9 cellular contexts compared by ENCODE assay signal in the genomic region with DNA sequence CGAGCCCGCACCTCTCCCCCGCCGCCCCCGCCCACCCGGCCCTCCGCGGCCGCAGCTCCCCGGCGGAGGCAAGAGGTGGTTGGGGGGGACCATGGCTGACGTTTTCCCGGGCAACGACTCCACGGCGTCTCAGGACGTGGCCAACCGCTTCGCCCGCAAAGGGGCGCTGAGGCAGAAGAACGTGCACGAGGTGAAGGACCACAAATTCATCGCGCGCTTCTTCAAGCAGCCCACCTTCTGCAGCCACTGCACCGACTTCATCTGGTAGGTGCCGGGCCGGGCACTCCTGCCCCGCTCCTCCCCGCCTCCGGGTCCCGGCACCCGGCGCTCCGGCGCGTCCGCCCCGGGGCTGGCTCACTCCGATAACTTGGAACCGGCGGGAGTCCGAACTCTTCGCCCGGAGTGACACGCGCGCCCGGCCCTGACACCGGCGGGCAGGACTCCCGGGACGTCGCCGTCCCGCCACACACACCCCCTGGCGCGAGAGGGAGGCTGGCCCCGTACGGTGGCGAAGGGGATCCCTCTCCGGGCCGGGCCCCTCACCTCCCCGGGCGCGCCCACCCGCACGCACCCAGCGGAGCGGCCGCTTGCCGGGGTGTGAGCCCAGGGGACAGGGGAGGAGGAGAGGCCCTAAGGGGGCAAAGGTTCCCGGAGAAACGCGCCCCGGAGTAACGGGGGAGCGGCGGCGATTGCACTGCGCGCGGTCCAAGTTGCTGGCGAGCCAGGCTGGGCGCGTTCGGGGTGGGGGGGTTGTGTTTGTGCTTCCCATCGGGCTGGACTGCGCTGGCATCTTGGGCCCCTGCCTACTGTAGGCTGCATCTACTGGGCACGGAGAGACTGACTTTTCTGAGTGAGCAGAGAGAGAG. TPM values are rescaled to one million over a fixed set of nuclear protein-coding genes. Genes with fewer than 3 reads are reported as not detected.
A peak's percentile ranks its signal among the peaks of the same experiment; 100 is the strongest.
DNase-seq lines count a peak whose midpoint lies in the region; ATAC-seq, FAIRE-seq and TF ChIP-seq lines count a peak whose summit lies in the region.
"Had no signal": no experiment of that assay in that cellular context is flagged by ENCODE, and none has a peak within 500 bp of the region (broad histone marks: within the 10 kb centered on the region; RNA-seq: fewer than 3 reads in every experiment).

No MANE protein-coding gene starts in this region.

- POLR2A ChIA-PET in endothelial cell of umbilical vein (lab: Charles Lee), result no interaction called here

- H4K20me1 ChIP-seq in endothelial cell of umbilical vein (replicated peaks; ENCODE audit: control insufficient read depth, extremely low read depth, insufficient read depth, low read length), result no peaks in the 10 kb centered on the region

- peak overlapping the region; percentile 43 for H2AFZ ChIP-seq in endothelial cell of umbilical vein (ENCODE audit: low read depth, low read length)

- peaks cover 26% of the 10 kb centered on the region for H3K4me1 ChIP-seq in endothelial cell of umbilical vein (ENCODE audit: control insufficient read depth, extremely low read depth, insufficient read depth, low read length)

- peaks cover 33% of the 10 kb centered on the region for H3K79me2 ChIP-seq in endothelial cell of umbilical vein (ENCODE audit: control insufficient read depth, insufficient read depth, low read length)

- no peaks in the 10 kb centered on the region for H3K36me3 ChIP-seq in endothelial cell of umbilical vein (ENCODE audit: control insufficient read depth in 2 of 2, extremely low read depth in 1 of 2, insufficient read depth in 2 of 2, low read length in 2 of 2)

- peak; percentile 34 for DNase-seq in GDM1 (lab: John Stamatoyannopoulos, UW)
- DNase-seq in HFF-Myc (ENCODE audit: extremely low read depth, low read depth), result no peak
- peak; percentile 22 for DNase-seq in NCI-H2171 treated with DMSO at 0.1 percent for 48 hours (lab: John Stamatoyannopoulos, UW)
- DNase-seq in activated CD8-positive, alpha-beta memory T cell treated with anti-CD3 and anti-CD28 coated beads, Interleukin-2, amount 50 U/mL, for 4 hours, result peak; percentile 49
- DNase-seq in endothelial cell of umbilical vein (ENCODE audit: low read depth, low spot score), result peak; percentile 64
- peak; percentile 90 for DNase-seq in mesenteric fat pad (ENCODE audit: low spot score)
- peak; percentile 6 to 17 for DNase-seq in stimulated activated CD8-positive, alpha-beta memory T cell treated with anti-CD3 and anti-CD28 coated beads, Interleukin-4, amount 100 ng/mL, for 1 hour (ENCODE audit: low read depth in 2 of 2, low spot score in 1 of 2)

- TSS peak; percentile 14 for BruUV-seq in endothelial cell of umbilical vein (replicated peaks; lab: Mats Ljungman, UMichigan)

- dilution Hi-C loops in endothelial cell of umbilical vein (cut with MboI; ENCODE audit: extremely low pct_ligation_motif_present, low sequenced_read_pairs), result no loop called here

- H3K4me3 ChIP-seq in HFF-Myc (replicated peaks; ENCODE audit: low read depth, low read length) (peak overlapping the region; percentile 77), endothelial cell of umbilical vein (replicated peaks in 1 of 3; ENCODE audit: insufficient read depth in 1 of 3, low read depth in 1 of 3, low read length in 3 of 3) (peak overlapping the region; percentile 38 to 76 (median 75))

- H3K9ac ChIP-seq in endothelial cell of umbilical vein (replicated peaks; ENCODE audit: extremely low read depth, insufficient read depth, low read length), result peak overlapping the region; percentile 65

- intact Hi-C loops in endothelial cell of umbilical vein (cut with micrococcal nuclease), result loop anchor here (1.0 to 5.0 kb wide), 7 partner anchors 16 to 369 kb away; a partner anchor contains a TSS

- H3K4me2 ChIP-seq in endothelial cell of umbilical vein (ENCODE audit: insufficient read depth, low read length), result peak overlapping the region; percentile 32

- no peaks in the 10 kb centered on the region for H3K9me3 ChIP-seq in endothelial cell of umbilical vein (replicated peaks; ENCODE audit: control insufficient read depth, insufficient read depth, low read length)

- ATAC-seq in GM18861 (IDR thresholded peaks at IDR 0.05; ENCODE audit: unreplicated experiment), result no peak

- TF ChIP-seq CTCF in HFF-Myc (IDR thresholded peaks at IDR 0.05; ENCODE audit: low read depth, low read length, missing control alignments) (no peak), endothelial cell of umbilical vein (IDR thresholded peaks at IDR 0.05; ENCODE audit: extremely low read depth in 1 of 2, insufficient read depth in 1 of 2, low read depth in 1 of 2, low read length in 2 of 2) (peak in 1 of 2 donors; percentile 17)

- TF ChIP-seq POLR2A in endothelial cell of umbilical vein (IDR thresholded peaks at IDR 0.05; ENCODE audit: low read depth, low read length), result no peak

- peak overlapping the region; percentile 27 for H3K27ac ChIP-seq in endothelial cell of umbilical vein (ENCODE audit: insufficient read depth, low read depth, low read length)
- H3K27ac ChIP-seq: epithelial cell of prostate had no signal

- CTCF ChIA-PET in endothelial cell of umbilical vein (lab: Charles Lee), result interaction anchor here (0.7 to 2.0 kb wide), 5 partner anchors 103 to 371 kb away, joined by 3 to 19 read pairs (median 4); no protein-coding TSS in a partner anchor

- H3K9me1 ChIP-seq in endothelial cell of umbilical vein (replicated peaks; ENCODE audit: control insufficient read depth, extremely low read depth, insufficient read depth, low read length), result no peaks in the 10 kb centered on the region

- no peak for FAIRE-seq in endothelial cell of umbilical vein (lab: Jason Lieb, UNC)

- no peaks in the 10 kb centered on the region for H3K27me3 ChIP-seq in endothelial cell of umbilical vein (ENCODE audit: control insufficient read depth in 2 of 2, insufficient read depth in 2 of 2, low read length in 2 of 2)

TF ChIP-seq in endothelial cell of umbilical vein, 7 proteins besides CTCF, POLR2A, EP300 and RAD21:
- TF ChIP-seq MYC (IDR thresholded peaks at IDR 0.05; ENCODE audit: low read depth, low read length) (no peak), POLR2AphosphoS5 (IDR thresholded peaks at IDR 0.05; ENCODE audit: insufficient read depth, low read depth, low read length) (no peak), JUN (IDR thresholded peaks at IDR 0.05; ENCODE audit: borderline replicate concordance, insufficient read depth, insufficient read length, low read depth) (no peak)

RNA-seq across cellular contexts. Expression of a gene that starts 0.6 kb away (rescaled TPM):
- total RNA-seq in endothelial cell of umbilical vein (27.3 and 34.2 TPM in 2 replicates), mesenteric fat pad (14.9 TPM)
- 5.8 and 7.5 TPM in 2 replicates for polyA plus RNA-seq in endothelial cell of umbilical vein
- polyA plus RNA-seq in endothelial cell of umbilical vein (2011; cell fraction: cytosol; rRNA removed), result 10.0 and 10.9 TPM in 2 replicates
- polyA plus RNA-seq in endothelial cell of umbilical vein (2011; cell fraction: nucleus; rRNA removed), result 16.5 and 20.3 TPM in 2 replicates
- polyA plus RNA-seq in endothelial cell of umbilical vein (2012), result 16.5 and 17.0 TPM in 2 replicates
- 19.5 and 19.9 TPM in 2 replicates for polyA minus RNA-seq in endothelial cell of umbilical vein
- polyA minus RNA-seq in endothelial cell of umbilical vein (2011; cell fraction: cytosol; rRNA and poly(A)+ RNA removed), result 9.7 TPM
- polyA minus RNA-seq in endothelial cell of umbilical vein (2011; cell fraction: nucleus; rRNA and poly(A)+ RNA removed), result 31.4 and 39.5 TPM in 2 replicates
